In the genomic region with DNA sequence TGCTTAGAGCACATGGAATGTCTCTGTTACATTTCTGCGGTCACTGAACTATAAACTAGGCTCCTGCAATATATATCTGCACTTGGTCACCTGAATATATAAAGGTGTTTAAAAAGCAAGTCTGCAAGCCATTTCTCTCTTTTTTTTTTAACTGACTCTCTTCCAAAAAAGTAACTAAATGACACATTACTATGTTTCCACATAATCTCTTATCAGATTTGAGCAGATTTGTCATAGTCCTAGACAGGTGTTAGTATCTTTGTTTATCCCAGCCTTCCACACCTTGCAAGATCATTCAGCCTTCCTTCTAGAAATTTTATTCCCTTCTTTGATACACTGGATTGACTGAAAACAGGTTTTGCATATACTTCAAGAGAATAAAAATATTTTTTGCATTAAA, we compare ENCODE assay signal across 19 cellular contexts.
DNase-seq lines count a peak whose midpoint lies in the region; ATAC-seq, FAIRE-seq and TF ChIP-seq lines count a peak whose summit lies in the region.
"Had no signal": no experiment of that assay in that cellular context is flagged by ENCODE, and none has a peak within 500 bp of the region (broad histone marks: within the 10 kb centered on the region; RNA-seq: fewer than 3 reads in every experiment).

No MANE protein-coding gene starts in this region.

- TF ChIP-seq EP300 in neural cell (conservative IDR thresholded peaks at IDR 0.05; ENCODE audit: poor library complexity, severe bottlenecking): no peak

- no peak overlapping the region for H2AFZ ChIP-seq in neural cell (ENCODE audit: low read depth, low read length)

- H3K27me3 ChIP-seq in brain microvascular endothelial cell (replicated peaks) (no peaks in the 10 kb centered on the region), neural cell (ENCODE audit: insufficient read depth, low read depth, low read length) (no peaks in the 10 kb centered on the region), lower lobe of right lung (ENCODE audit: low read depth) (no peaks in the 10 kb centered on the region)
- H3K27me3 ChIP-seq: Peyer's patch had no signal

- H3K4me1 Mint-ChIP-seq in activated T-cell treated with anti-CD3 and anti-CD28 coated beads, Interleukin-2, amount 50 U/mL, for 24 hours (ENCODE audit: low read depth): peaks cover 34% of the 10 kb centered on the region

- no peaks in the 10 kb centered on the region for H3K79me2 ChIP-seq in neural cell (replicated peaks; ENCODE audit: insufficient read depth, low read length)

- TF ChIP-seq CTCF in brain microvascular endothelial cell (IDR thresholded peaks at IDR 0.05; ENCODE audit: low read depth, low read length, missing control alignments) (no peak), neural cell (IDR thresholded peaks at IDR 0.05; ENCODE audit: poor library complexity, severe bottlenecking) (no peak), lower lobe of right lung (IDR thresholded peaks at IDR 0.05) (no peak)

- peak overlapping the region; percentile 16 for H3K27ac Mint-ChIP-seq in activated T-cell treated with anti-CD3 and anti-CD28 coated beads, Interleukin-2, amount 50 U/mL, for 24 hours
- H3K27ac Mint-ChIP-seq: CD4-positive, alpha-beta memory T cell had no signal

- in situ Hi-C loops in brain microvascular endothelial cell (cut with HindIII; ENCODE audit: low pct_ligation_motif_present, low sequenced_read_pairs): no loop called here

- ATAC-seq in lower lobe of right lung: no peak

- H3K9me2 ChIP-seq in neural cell (ENCODE audit: insufficient read depth, low read length): no peaks in the 10 kb centered on the region

- intact Hi-C loops in lower lobe of right lung (cut with DNase I): no loop called here

- peaks cover 31% of the 10 kb centered on the region for H3K4me1 ChIP-seq in lower lobe of right lung

- H3K4me2 ChIP-seq in neural cell (ENCODE audit: low read length): peak overlapping the region; percentile 8
- H3K4me2 ChIP-seq: KMS-11 had no signal

- H3K4me3 Mint-ChIP-seq in activated T-cell treated with anti-CD3 and anti-CD28 coated beads, Interleukin-2, amount 50 U/mL, for 24 hours: no peak overlapping the region
- H3K4me3 Mint-ChIP-seq: CD4-positive, alpha-beta memory T cell; H9 had no signal

- H3K27me3 Mint-ChIP-seq in activated T-cell treated with anti-CD3 and anti-CD28 coated beads, Interleukin-2, amount 50 U/mL, for 24 hours: peaks cover 6% of the 10 kb centered on the region

- H3K36me3 ChIP-seq in brain microvascular endothelial cell (replicated peaks) (no peaks in the 10 kb centered on the region), neural cell (ENCODE audit: insufficient read depth, low read length) (no peaks in the 10 kb centered on the region), lower lobe of right lung (no peaks in the 10 kb centered on the region)
- H3K36me3 ChIP-seq: Peyer's patch had no signal

- no peaks in the 10 kb centered on the region for H3K9me3 Mint-ChIP-seq in activated T-cell treated with anti-CD3 and anti-CD28 coated beads, Interleukin-2, amount 50 U/mL, for 24 hours
- H3K9me3 Mint-ChIP-seq: CD4-positive, alpha-beta memory T cell; H9 had no signal

- no peak for FAIRE-seq in RCC 7860 (lab: Jason Lieb, UNC)
- FAIRE-seq: A204.1 had no signal

- no peak overlapping the region for H3K4me3 ChIP-seq in brain microvascular endothelial cell (ENCODE audit: low read depth, low read length)
- no peak overlapping the region for H3K4me3 ChIP-seq in neural cell (ENCODE audit: low read length)
- H3K4me3 ChIP-seq in lower lobe of right lung: no peak overlapping the region
- H3K4me3 ChIP-seq: Peyer's patch had no signal

- H3K9ac ChIP-seq in neural cell (ENCODE audit: low read length): peak overlapping the region; percentile 14
- H3K9ac ChIP-seq: KMS-11 had no signal

- no peaks in the 10 kb centered on the region for H3K36me3 Mint-ChIP-seq in activated T-cell treated with anti-CD3 and anti-CD28 coated beads, Interleukin-2, amount 50 U/mL, for 24 hours (ENCODE audit: low read depth)
- H3K36me3 Mint-ChIP-seq: CD4-positive, alpha-beta memory T cell had no signal

- H3K27ac ChIP-seq in brain microvascular endothelial cell (peak overlapping the region; percentile 26), neural cell (ENCODE audit: low read length) (peak overlapping the region; percentile 63), lower lobe of right lung (no peak overlapping the region)
- H3K27ac ChIP-seq: KMS-11, Peyer's patch had no signal

- H4K20me1 ChIP-seq in neural cell (ENCODE audit: insufficient read depth): no peaks in the 10 kb centered on the region

- no peaks in the 10 kb centered on the region for H3K9me3 ChIP-seq in neural cell (ENCODE audit: low read length)
- H3K9me3 ChIP-seq in lower lobe of right lung: no peaks in the 10 kb centered on the region
- H3K9me3 ChIP-seq: Peyer's patch had no signal

- H3F3A ChIP-seq in neural cell (ENCODE audit: insufficient read depth, low read length, poor library complexity, severe bottlenecking): no peaks in the 10 kb centered on the region

- DNase-seq in activated T-cell treated with anti-CD3 and anti-CD28 coated beads, Interleukin-2, amount 50 U/mL, for 24 hours: no peak
- DNase-seq in activated T-cell treated with anti-CD3 and anti-CD28 coated beads, Interleukin-2, amount 50 U/mL, for 1 hour: no peak
- DNase-seq in RCC 7860 (ENCODE audit: low spot score): peak; percentile 18
- DNase-seq in brain microvascular endothelial cell: no peak
- DNase-seq in iPS-NIHi11 (ENCODE audit: low spot score): no peak
- DNase-seq in NCI-H82 (lab: John Stamatoyannopoulos, UW): no peak
- DNase-seq in lower lobe of right lung: no peak
- DNase-seq: Calu3; CD4-positive, alpha-beta memory T cell; GF-D8; H9; NCI-H1417 treated with DMSO at 0.1 percent for 48 hours; NCI-H187 treated with DMSO at 0.1 percent for 48 hours; NCI-H226; Peyer's patch; Right ventricle myocardium superior had no signal

- no peak for TF ChIP-seq RAD21 in neural cell (conservative IDR thresholded peaks at IDR 0.05)

TF ChIP-seq in neural cell, 6 proteins besides CTCF, POLR2A, EP300 and RAD21:
- TF ChIP-seq MXI1 (conservative IDR thresholded peaks at IDR 0.05; ENCODE audit: poor library complexity, severe bottlenecking) (no peak), SMC3 (conservative IDR thresholded peaks at IDR 0.05; ENCODE audit: poor library complexity) (no peak), POLR2AphosphoS5 (IDR thresholded peaks at IDR 0.05) (no peak), EZH2 (IDR thresholded peaks at IDR 0.05; ENCODE audit: borderline replicate concordance, insufficient read depth, low read length, poor library complexity, severe bottlenecking) (no peak), TAF1 (IDR thresholded peaks at IDR 0.05; ENCODE audit: low read depth) (no peak)
- TF ChIP-seq, protein P1, sequence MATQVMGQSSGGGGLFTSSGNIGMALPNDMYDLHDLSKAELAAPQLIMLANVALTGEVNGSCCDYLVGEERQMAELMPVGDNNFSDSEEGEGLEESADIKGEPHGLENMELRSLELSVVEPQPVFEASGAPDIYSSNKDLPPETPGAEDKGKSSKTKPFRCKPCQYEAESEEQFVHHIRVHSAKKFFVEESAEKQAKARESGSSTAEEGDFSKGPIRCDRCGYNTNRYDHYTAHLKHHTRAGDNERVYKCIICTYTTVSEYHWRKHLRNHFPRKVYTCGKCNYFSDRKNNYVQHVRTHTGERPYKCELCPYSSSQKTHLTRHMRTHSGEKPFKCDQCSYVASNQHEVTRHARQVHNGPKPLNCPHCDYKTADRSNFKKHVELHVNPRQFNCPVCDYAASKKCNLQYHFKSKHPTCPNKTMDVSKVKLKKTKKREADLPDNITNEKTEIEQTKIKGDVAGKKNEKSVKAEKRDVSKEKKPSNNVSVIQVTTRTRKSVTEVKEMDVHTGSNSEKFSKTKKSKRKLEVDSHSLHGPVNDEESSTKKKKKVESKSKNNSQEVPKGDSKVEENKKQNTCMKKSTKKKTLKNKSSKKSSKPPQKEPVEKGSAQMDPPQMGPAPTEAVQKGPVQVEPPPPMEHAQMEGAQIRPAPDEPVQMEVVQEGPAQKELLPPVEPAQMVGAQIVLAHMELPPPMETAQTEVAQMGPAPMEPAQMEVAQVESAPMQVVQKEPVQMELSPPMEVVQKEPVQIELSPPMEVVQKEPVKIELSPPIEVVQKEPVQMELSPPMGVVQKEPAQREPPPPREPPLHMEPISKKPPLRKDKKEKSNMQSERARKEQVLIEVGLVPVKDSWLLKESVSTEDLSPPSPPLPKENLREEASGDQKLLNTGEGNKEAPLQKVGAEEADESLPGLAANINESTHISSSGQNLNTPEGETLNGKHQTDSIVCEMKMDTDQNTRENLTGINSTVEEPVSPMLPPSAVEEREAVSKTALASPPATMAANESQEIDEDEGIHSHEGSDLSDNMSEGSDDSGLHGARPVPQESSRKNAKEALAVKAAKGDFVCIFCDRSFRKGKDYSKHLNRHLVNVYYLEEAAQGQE (IDR thresholded peaks at IDR 0.05; ENCODE audit: borderline replicate concordance): no peak
